In genomic region chr16:83807710-83808572, GRCh38 we compare ENCODE assay signal across 8 cellular contexts. TPM values are rescaled to one million over a fixed set of nuclear protein-coding genes. Genes with fewer than 3 reads are reported as not detected.
DNase-seq lines count a peak whose midpoint lies in the region; ATAC-seq and TF ChIP-seq lines count a peak whose summit lies in the region.

HSBP1 (plus strand) TSS chr16:83807978; CDS start chr16:83808077, 99 bp downstream.

- ATAC-seq in GM18873 (IDR thresholded peaks at IDR 0.05; ENCODE audit: low FRiP score, unreplicated experiment) (peak; percentile 87), HG03135 (IDR thresholded peaks at IDR 0.05; ENCODE audit: unreplicated experiment) (peak; percentile 95)

- in situ Hi-C loops in mammary epithelial cell (cut with MboI; ENCODE audit: low sequenced_read_pairs in 2 of 2), result no loop called here

- H3K9me3 ChIP-seq in mammary epithelial cell (replicated peaks; ENCODE audit: insufficient read depth, low read length) (no peaks in the 10 kb centered on the region), smooth muscle cell (replicated peaks; ENCODE audit: low read depth) (no peaks in the 10 kb centered on the region)

- H3K27ac ChIP-seq in mammary epithelial cell (ENCODE audit: insufficient read depth, low read depth, low read length) (peak within 1 kb of the TSS; percentile 60), smooth muscle cell (ENCODE audit: low read depth) (peak within 1 kb of the TSS; percentile 47)

- H3K9ac ChIP-seq in mammary epithelial cell (ENCODE audit: insufficient read depth, low read length), result peak within 1 kb of the TSS; percentile 75
- H3K9ac ChIP-seq in smooth muscle cell (ENCODE audit: low read depth), result peak within 1 kb of the TSS; percentile 89

- H3F3A ChIP-seq in smooth muscle cell (ENCODE audit: low read depth), result peaks cover 5% of the 10 kb centered on the region

- no peaks in the 10 kb centered on the region for H3K27me3 ChIP-seq in mammary epithelial cell (ENCODE audit: insufficient read depth, low read length)
- no peaks in the 10 kb centered on the region for H3K27me3 ChIP-seq in smooth muscle cell (ENCODE audit: low read depth)

- intact Hi-C loops in mammary epithelial cell (cut with micrococcal nuclease), result loop anchor here (1.0 to 10.0 kb wide), 2 partner anchors 234 to 1173 kb away; no protein-coding TSS in a partner anchor

- BruUV-seq in mammary epithelial cell (replicated peaks; lab: Mats Ljungman, UMichigan), result no TSS peak

- peaks cover 2% of the 10 kb centered on the region for H3K36me3 ChIP-seq in mammary epithelial cell (ENCODE audit: insufficient read depth, low read length)
- no peaks in the 10 kb centered on the region for H3K36me3 ChIP-seq in smooth muscle cell (ENCODE audit: low read depth)

- H3K4me3 ChIP-seq in WI38 (ENCODE audit: low read depth, low read length), result peak within 1 kb of the TSS; percentile 91
- H3K4me3 ChIP-seq in mammary epithelial cell (replicated peaks in 1 of 3; ENCODE audit: insufficient read depth in 1 of 3, low read depth in 2 of 3, low read length in 3 of 3), result peak within 1 kb of the TSS; percentile 84 to 94 (median 92)
- H3K4me3 ChIP-seq in smooth muscle cell, result peak within 1 kb of the TSS; percentile 93

- no peaks in the 10 kb centered on the region for H4K20me1 ChIP-seq in mammary epithelial cell (ENCODE audit: insufficient read depth, low read length)
- H4K20me1 ChIP-seq in smooth muscle cell (ENCODE audit: low read depth), result peaks cover 28% of the 10 kb centered on the region

- CTCF ChIA-PET in mammary epithelial cell (lab: Charles Lee; ENCODE audit: low non-redundant PET), result no interaction called here

- H3K79me2 ChIP-seq in mammary epithelial cell (ENCODE audit: insufficient read depth, low read length) (peaks cover 38% of the 10 kb centered on the region), smooth muscle cell (ENCODE audit: low read depth) (peaks cover 23% of the 10 kb centered on the region)

- WGBS in mammary epithelial cell (ENCODE audit: low coverage, missing lambda C conversion rate), result 0% methylated on average over 3 of the region's 76 CpGs
- WGBS in smooth muscle cell (ENCODE audit: low lambda C conversion rate), result 3% methylated on average over 46 of the region's 76 CpGs

- dilution Hi-C loops in mammary epithelial cell (cut with HindIII; ENCODE audit: low sequenced_read_pairs), result no loop called here

- H2AFZ ChIP-seq in mammary epithelial cell (ENCODE audit: low read depth, low read length) (peak within 1 kb of the TSS; percentile 97), smooth muscle cell (ENCODE audit: low read depth) (peak within 1 kb of the TSS; percentile 87)

- TF ChIP-seq CTCF in WI38 (IDR thresholded peaks at IDR 0.05; ENCODE audit: low read depth, low read length), result no peak
- TF ChIP-seq CTCF in mammary epithelial cell (conservative IDR thresholded peaks at IDR 0.05 in 1 of 2, IDR thresholded peaks at IDR 0.05 in 1 of 2; ENCODE audit: extremely low read depth in 1 of 2, insufficient read depth in 1 of 2, low read depth in 1 of 2, low read length in 2 of 2), result no peak
- no peak for TF ChIP-seq CTCF in smooth muscle cell (IDR thresholded peaks at IDR 0.05; ENCODE audit: borderline replicate concordance, insufficient read depth, poor library complexity, severe bottlenecking)

- peak within 1 kb of the TSS; percentile 90 for H3K4me2 ChIP-seq in mammary epithelial cell (ENCODE audit: insufficient read depth, low read depth, low read length)
- H3K4me2 ChIP-seq in smooth muscle cell, result peak within 1 kb of the TSS; percentile 96

- H3K4me1 ChIP-seq in mammary epithelial cell (ENCODE audit: insufficient read depth, low read length) (peaks cover 4% of the 10 kb centered on the region), smooth muscle cell (ENCODE audit: low read depth) (peaks cover 15% of the 10 kb centered on the region)

- DNase-seq in AG08395 (ENCODE audit: low spot score) (peak; percentile 97), NCI-H226 (peak; percentile 88), mammary epithelial cell (peak; percentile 86), iPS-NIHi7 (ENCODE audit: extremely low spot score) (peak; percentile 99), smooth muscle cell (lab: John Stamatoyannopoulos, UW; ENCODE audit: unreplicated experiment) (peak; percentile 68)

RNA-seq across cellular contexts. Expression of gene HSBP1, which starts in this region (rescaled TPM):
- total RNA-seq in mammary epithelial cell (100 to 1,000 TPM in 1 of 2 donors, 10 to 100 TPM in 1; 17.7 to 130 TPM), smooth muscle cell (20.3 and 29.9 TPM in 2 replicates)
- polyA plus RNA-seq in mammary epithelial cell (82.3 TPM), smooth muscle cell (355 and 390 TPM in 2 replicates)
- polyA minus RNA-seq in mammary epithelial cell, result 85.9 TPM

Comparison
In these comparisons a context has a peak if more than half of its experiments do, and no peak if none do; other contexts are left out.
1. Peak in every context shown above with its lines: DNase-seq, ATAC-seq, H3K4me3 ChIP-seq and H3K27ac ChIP-seq.